In the genomic region with DNA sequence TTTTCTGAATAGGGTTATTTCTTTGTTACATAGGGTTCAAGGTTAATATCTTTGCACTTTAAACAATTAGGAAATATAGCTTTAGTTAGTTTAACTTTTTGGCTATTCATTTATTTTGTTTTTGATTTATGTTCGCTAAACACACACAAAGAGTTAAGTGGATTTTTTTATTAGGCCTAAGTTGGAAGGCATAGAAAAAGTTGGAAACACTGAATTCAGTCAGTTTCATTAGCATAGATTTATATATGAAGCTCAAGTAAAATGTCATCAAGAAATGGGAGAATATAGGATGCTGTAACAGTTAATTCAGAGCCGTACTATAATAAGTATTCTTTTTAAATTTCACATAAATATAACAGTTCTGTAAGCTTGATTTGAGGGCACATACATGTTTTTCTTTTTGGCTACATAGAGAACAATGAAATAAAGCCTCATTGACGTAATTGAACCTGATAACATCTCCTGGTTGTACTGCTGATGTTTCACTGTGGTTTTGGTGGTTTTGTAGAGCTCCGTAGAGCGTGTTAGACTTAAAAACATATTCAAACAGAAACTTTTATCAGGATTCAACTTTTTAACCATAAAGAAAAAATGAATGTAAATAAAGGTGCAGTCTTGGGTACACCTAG, we compare ENCODE assay signal across 8 cellular contexts.
DNase-seq lines count a peak whose midpoint lies in the region; ATAC-seq and FAIRE-seq lines count a peak whose summit lies in the region.

No MANE protein-coding gene starts in this region.

- DNase-seq in GM18507 (ENCODE audit: extremely low spot score, insufficient read length, low read depth), result peak; percentile 11
- peak; percentile 4 for DNase-seq in LHCN-M2 (ENCODE audit: low read depth)
- peak; percentile 97 for DNase-seq in amniotic epithelial cell (ENCODE audit: low read depth)
- no peak for DNase-seq in midbrain (lab: John Stamatoyannopoulos, UW)
- DNase-seq in SHP77 treated with DMSO at 0.1 percent for 48 hours (lab: John Stamatoyannopoulos, UW), result no peak
- DNase-seq in middle frontal gyrus (ENCODE audit: extremely low spot score, low spot score), result no peak
- no peak for DNase-seq in NCI-H748 (lab: John Stamatoyannopoulos, UW; ENCODE audit: unreplicated experiment)

- peak; percentile 85 for FAIRE-seq in GM18507 (lab: Jason Lieb, UNC)

- ATAC-seq in GM21737 (IDR thresholded peaks at IDR 0.05; ENCODE audit: unreplicated experiment), result peak; percentile 80

Comparison
In these comparisons a context has a peak if more than half of its experiments do, and no peak if none do; other contexts are left out.
1. DNase-seq: peak in GM18507 (single experiment), LHCN-M2 (single experiment) and amniotic epithelial cell (single experiment); none in midbrain (single experiment), SHP77 treated with DMSO at 0.1 percent for 48 hours (single experiment), middle frontal gyrus (single experiment) and NCI-H748 (single experiment).